Comparison of ENCODE assay signal across 33 cellular contexts in the genomic region with DNA sequence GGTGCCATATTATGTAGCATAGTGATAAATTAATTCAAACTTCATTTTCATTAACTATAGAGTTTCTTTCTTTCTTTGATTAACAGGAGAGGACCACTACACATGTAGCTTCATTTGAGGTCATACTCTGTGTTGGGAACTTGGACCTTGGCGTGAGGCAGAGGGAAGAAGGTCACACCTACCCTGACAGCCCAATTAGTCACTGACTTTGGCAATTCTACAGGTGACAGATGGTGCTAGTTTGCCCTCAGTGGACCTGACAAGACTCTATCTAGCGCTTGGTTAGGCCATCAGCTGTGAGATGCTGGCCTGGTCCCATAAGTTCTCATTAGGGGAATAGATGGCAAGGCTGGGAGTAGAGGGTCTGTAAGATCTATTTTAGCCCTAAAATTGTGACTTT. TPM values are rescaled to one million over a fixed set of nuclear protein-coding genes. Genes with fewer than 3 reads are reported as not detected.
DNase-seq lines count a peak whose midpoint lies in the region; ATAC-seq and TF ChIP-seq lines count a peak whose summit lies in the region.
"Had no signal": no experiment of that assay in that cellular context is flagged by ENCODE, and none has a peak within 500 bp of the region (broad histone marks: within the 10 kb centered on the region; RNA-seq: fewer than 3 reads in every experiment).

No MANE protein-coding gene starts in this region.

- H3K27me3 ChIP-seq in gastrocnemius medialis: no peaks in the 10 kb centered on the region
- H3K27me3 ChIP-seq: cardiac muscle cell, neural progenitor cell, Peyer's patch, suprapubic skin had no signal

- no peak for TF ChIP-seq POLR2A in gastrocnemius medialis (IDR thresholded peaks at IDR 0.05)

- H3K4me1 ChIP-seq in gastrocnemius medialis: no peaks in the 10 kb centered on the region
- H3K4me1 ChIP-seq: Peyer's patch had no signal

- ATAC-seq in gastrocnemius medialis (peak; percentile 50 to 56), HG02610 (IDR thresholded peaks at IDR 0.05; ENCODE audit: unreplicated experiment) (no peak), HG03354 (IDR thresholded peaks at IDR 0.05; ENCODE audit: poor library complexity, severe bottlenecking, unreplicated experiment) (no peak)
- ATAC-seq: activated T-cell treated with anti-CD3 and anti-CD28 coated beads, Interleukin-2, amount 50 U/mL, for 4 hours; left ventricle myocardium superior; right cardiac atrium had no signal

- no peak overlapping the region for H3K27ac ChIP-seq in gastrocnemius medialis
- H3K27ac ChIP-seq: 22Rv1, cardiac muscle cell, coronary artery, neural progenitor cell, Peyer's patch, suprapubic skin had no signal

- intact Hi-C loops in gastrocnemius medialis (cut with DNase I; ENCODE audit: low total_unique reads): no loop called here

- no peaks in the 10 kb centered on the region for H3K9me3 ChIP-seq in gastrocnemius medialis
- H3K9me3 ChIP-seq: Caco-2, Peyer's patch, suprapubic skin had no signal

- TF ChIP-seq CTCF in epithelial cell of esophagus (IDR thresholded peaks at IDR 0.05; ENCODE audit: insufficient read depth, low read depth, low read length, missing control alignments): no peak
- TF ChIP-seq CTCF in gastrocnemius medialis (IDR thresholded peaks at IDR 0.05 in 4 of 5, conservative IDR thresholded peaks at IDR 0.05 in 1 of 5): no peak

- no peaks in the 10 kb centered on the region for H3K36me3 ChIP-seq in gastrocnemius medialis
- H3K36me3 ChIP-seq: cardiac muscle cell, neural progenitor cell, Peyer's patch, suprapubic skin had no signal

- in situ Hi-C loops in gastrocnemius medialis (cut with MboI; ENCODE audit: low sequenced_read_pairs in 4 of 4): loop anchor here in 1 of 4 donors (25.0 kb wide), 1 partner anchor 1438 kb away; no protein-coding TSS in a partner anchor

- H3K4me3 ChIP-seq in epithelial cell of esophagus (ENCODE audit: low read length): no peak overlapping the region
- H3K4me3 ChIP-seq in gastrocnemius medialis: no peak overlapping the region
- H3K4me3 ChIP-seq: cardiac muscle cell, coronary artery, neural progenitor cell, Peyer's patch, suprapubic skin had no signal

- DNase-seq in DMS53 (lab: John Stamatoyannopoulos, UW) (peak; percentile 9), DMS53 treated with DMSO at 0.1 percent for 48 hours (lab: John Stamatoyannopoulos, UW; ENCODE audit: unreplicated experiment) (no peak), NCI-H446 treated with DMSO at 0.1 percent for 48 hours (lab: John Stamatoyannopoulos, UW) (peak; percentile 47), epithelial cell of esophagus (ENCODE audit: low read depth) (peak; percentile 23), gastrocnemius medialis (no peak), NCI-H2029 (lab: John Stamatoyannopoulos, UW) (no peak)
- DNase-seq: activated CD4-positive, alpha-beta T cell treated with anti-CD3 and anti-CD28 coated beads, Interleukin-2, amount 10 ng/mL, durations not matched to agents 7 days and 5 days; activated gamma-delta T cell; activated naive CD8-positive, alpha-beta T cell treated with anti-CD3 and anti-CD28 coated beads for 36 hours; activated T-cell treated with anti-CD3 and anti-CD28 coated beads, Interleukin-2, amount 50 U/mL, for 4 hours; aorta; Caco-2; effector memory CD4-positive, alpha-beta T cell; H9; head of caudate nucleus; islet precursor cell; left ventricle myocardium superior; mesendoderm; NCI-H1105; NCI-H187 treated with DMSO at 0.1 percent for 48 hours; NCI-H748 treated with DMSO at 0.1 percent for 48 hours; right cardiac atrium; SHP77; stimulated activated CD4-positive, alpha-beta T cell treated with anti-CD3 and anti-CD28 coated beads, Interleukin-1b, Interleukin-23, amount 100 ng/mL, for 48 hours; stimulated activated naive CD4-positive, alpha-beta T cell treated with Interleukin-2 at 50 U/mL for 16 hours had no signal

RNA-seq across cellular contexts. Expression of gene SLX4IP, which starts 14.2 kb away (rescaled TPM):
- 1 to 10 TPM in 1 of 4 donors, under 1 TPM in 3; 0.22 to 1.3 (median 0.71) TPM for total RNA-seq in gastrocnemius medialis

RNA-seq across cellular contexts. Expression of gene MKKS, which starts 15.2 kb away (rescaled TPM):
- total RNA-seq in gastrocnemius medialis: 10 to 100 TPM in 3 of 4 donors, 1 to 10 TPM in 1; 8.1 to 15.2 (median 14.6) TPM

Comparison
In these comparisons a context has a peak if more than half of its experiments do, and no peak if none do; other contexts are left out.
1. DNase-seq: peak in DMS53 (single experiment), NCI-H446 treated with DMSO at 0.1 percent for 48 hours (single experiment) and epithelial cell of esophagus (single experiment); none in DMS53 treated with DMSO at 0.1 percent for 48 hours (single experiment), gastrocnemius medialis (0 of 2) and NCI-H2029 (single experiment).
2. ATAC-seq: peak in gastrocnemius medialis (2 of 2); none in HG02610 (single experiment) and HG03354 (single experiment).